Comparison of ENCODE assay signal across 8 cellular contexts in the genomic region with DNA sequence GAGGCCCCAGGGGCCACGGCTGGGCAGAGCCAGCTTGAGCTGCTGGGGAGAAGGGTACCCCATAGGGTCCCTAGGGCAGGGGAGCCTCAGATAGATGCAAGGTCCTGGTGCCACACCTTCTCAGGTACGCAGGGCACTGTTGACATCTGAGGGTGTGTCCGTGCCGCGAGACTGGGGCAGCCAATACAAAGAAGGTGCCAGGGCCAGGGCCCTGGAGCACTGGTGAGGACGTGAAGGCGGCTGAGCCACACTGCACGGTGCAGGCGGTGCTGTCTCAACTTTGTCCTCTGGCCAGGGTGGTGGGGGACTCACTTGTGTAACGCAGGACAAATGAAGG. TPM values are rescaled to one million over a fixed set of nuclear protein-coding genes. Genes with fewer than 3 reads are reported as not detected.
DNase-seq lines count a peak whose midpoint lies in the region; ATAC-seq and TF ChIP-seq lines count a peak whose summit lies in the region.

No MANE protein-coding gene starts in this region.

- no peak overlapping the region for H3K9ac ChIP-seq in endodermal cell (ENCODE audit: extremely low read depth, low read length, poor library complexity, severe bottlenecking)

- H3K4me3 Mint-ChIP-seq in endodermal cell, result peak overlapping the region; percentile 61
- H3K4me3 Mint-ChIP-seq in nephron, result peak overlapping the region; percentile 78 to 83 (median 81)

- no peak overlapping the region for H3K27ac ChIP-seq in endodermal cell (ENCODE audit: low read depth, low read length)

- H3K36me3 Mint-ChIP-seq in endodermal cell (ENCODE audit: low read depth), result peaks cover 35% of the 10 kb centered on the region
- H3K36me3 Mint-ChIP-seq in nephron (ENCODE audit: low read depth), result peaks cover 31% of the 10 kb centered on the region

- WGBS in endodermal cell (ENCODE audit: insufficient coverage in 1 of 2, insufficient read length in 1 of 2), 2 experiments, result 94 to 96% methylated on average over 9 to 10 of the region's 10 CpGs

- H3K27me3 Mint-ChIP-seq in endodermal cell (ENCODE audit: insufficient read depth) (peaks cover 31% of the 10 kb centered on the region), nephron (ENCODE audit: low read depth) (peaks cover 18% of the 10 kb centered on the region)

- H3K4me1 Mint-ChIP-seq in endodermal cell (peaks cover 8% of the 10 kb centered on the region), nephron (peaks cover 27% of the 10 kb centered on the region)

- H3K27ac Mint-ChIP-seq in endodermal cell, result no peak overlapping the region
- no peak overlapping the region for H3K27ac Mint-ChIP-seq in nephron

- no peak for DNase-seq in BE2C
- peak; percentile 16 to 21 for DNase-seq in NCI-H1930 (lab: John Stamatoyannopoulos, UW)
- no peak for DNase-seq in endodermal cell
- no peak for DNase-seq in activated CD4-positive, CD25-positive, alpha-beta regulatory T cell treated with anti-CD3 and anti-CD28 coated beads, Interleukin-2, amount 50 U/mL, for 72 hours

- peaks cover 14% of the 10 kb centered on the region for H3K36me3 ChIP-seq in BE2C
- H3K36me3 ChIP-seq in endodermal cell (ENCODE audit: control insufficient read depth, insufficient read depth, low read length), result peaks cover 48% of the 10 kb centered on the region

- TF ChIP-seq CTCF in BE2C (IDR thresholded peaks at IDR 0.05; ENCODE audit: low read depth, low read length) (no peak), endodermal cell (conservative IDR thresholded peaks at IDR 0.05) (no peak), nephron (IDR thresholded peaks at IDR 0.05; ENCODE audit: unreplicated experiment in 3 of 3) (no peak)

- peak overlapping the region; percentile 54 for H3K4me3 ChIP-seq in BE2C (ENCODE audit: low read depth, low read length)
- no peak overlapping the region for H3K4me3 ChIP-seq in endodermal cell (ENCODE audit: low read length)

- ATAC-seq in HG02970 (IDR thresholded peaks at IDR 0.05; ENCODE audit: low FRiP score, unreplicated experiment) (no peak), HG02852 (IDR thresholded peaks at IDR 0.05; ENCODE audit: unreplicated experiment) (no peak), GM21367 (IDR thresholded peaks at IDR 0.05; ENCODE audit: unreplicated experiment) (no peak)

- H3K27me3 ChIP-seq in BE2C (no peaks in the 10 kb centered on the region), endodermal cell (ENCODE audit: control insufficient read depth, insufficient read depth, low read length, poor library complexity, severe bottlenecking) (peaks cover 23% of the 10 kb centered on the region)

- H3K9me3 ChIP-seq in BE2C, result no peaks in the 10 kb centered on the region
- H3K9me3 ChIP-seq in endodermal cell (ENCODE audit: control insufficient read depth, low read length), result no peaks in the 10 kb centered on the region

- H3K9me3 Mint-ChIP-seq in endodermal cell (no peaks in the 10 kb centered on the region), nephron (no peaks in the 10 kb centered on the region)

- no peaks in the 10 kb centered on the region for H3K4me1 ChIP-seq in BE2C
- H3K4me1 ChIP-seq in endodermal cell (ENCODE audit: control insufficient read depth, insufficient read depth, low read length), result peaks cover 4% of the 10 kb centered on the region

RNA-seq across cellular contexts. Expression of a gene that starts 0.6 kb away (rescaled TPM):
- 0.48 TPM for polyA plus RNA-seq in BE2C (2012; ENCODE audit: insufficient read depth, insufficient read length, low read depth)
- under 1 TPM; 0.46 to 0.64 TPM for total RNA-seq in endodermal cell
- 1.2 TPM for polyA plus RNA-seq in endodermal cell (2013, experiment 1 of 2)
- polyA plus RNA-seq in endodermal cell (2013, experiment 2 of 2), result 1.4 TPM

RNA-seq across cellular contexts. Expression of a gene that starts 5.9 kb away (rescaled TPM):
- 421 TPM for polyA plus RNA-seq in BE2C (2012; ENCODE audit: insufficient read depth, insufficient read length, low read depth)
- 100 to 1,000 TPM in 1 of 2 donors, 10 to 100 TPM in 1; 87.7 to 103 TPM for total RNA-seq in endodermal cell
- polyA plus RNA-seq in endodermal cell (2013, experiment 1 of 2), result 117 TPM
- 99.9 TPM for polyA plus RNA-seq in endodermal cell (2013, experiment 2 of 2)

RNA-seq across cellular contexts. Expression of a gene that starts 6.1 kb away (rescaled TPM):
- polyA plus RNA-seq in BE2C (2012; ENCODE audit: insufficient read depth, insufficient read length, low read depth), result 114 TPM
- total RNA-seq in endodermal cell, result 10 to 100 TPM; 37.6 to 44.2 TPM
- polyA plus RNA-seq in endodermal cell (2013, experiment 1 of 2), result 35.3 TPM
- 27.4 TPM for polyA plus RNA-seq in endodermal cell (2013, experiment 2 of 2)

RNA-seq across cellular contexts. Expression of a gene that starts 33.4 kb away (rescaled TPM):
- polyA plus RNA-seq in BE2C (2012; ENCODE audit: insufficient read depth, insufficient read length, low read depth), result 53.9 TPM
- total RNA-seq in endodermal cell, result 10 to 100 TPM; 44.3 to 50.2 TPM
- 42.1 TPM for polyA plus RNA-seq in endodermal cell (2013, experiment 1 of 2)
- polyA plus RNA-seq in endodermal cell (2013, experiment 2 of 2), result 33.3 TPM

RNA-seq across cellular contexts. Expression of a gene that starts 55.4 kb away (rescaled TPM):
- 0.69 TPM for polyA plus RNA-seq in BE2C (2012; ENCODE audit: insufficient read depth, insufficient read length, low read depth)
- total RNA-seq in endodermal cell, result not detected
- 0.68 TPM for polyA plus RNA-seq in endodermal cell (2013, experiment 1 of 2)
- 0.46 TPM for polyA plus RNA-seq in endodermal cell (2013, experiment 2 of 2)

Comparison
In these comparisons a context has a peak if more than half of its experiments do, and no peak if none do; other contexts are left out.
1. DNase-seq: peak in NCI-H1930 (2 of 2); none in BE2C (single experiment), endodermal cell (single experiment) and activated CD4-positive, CD25-positive, alpha-beta regulatory T cell treated with anti-CD3 and anti-CD28 coated beads, Interleukin-2, amount 50 U/mL, for 72 hours (single experiment).